ENCODE assay signal across 8 cellular contexts in the genomic region with DNA sequence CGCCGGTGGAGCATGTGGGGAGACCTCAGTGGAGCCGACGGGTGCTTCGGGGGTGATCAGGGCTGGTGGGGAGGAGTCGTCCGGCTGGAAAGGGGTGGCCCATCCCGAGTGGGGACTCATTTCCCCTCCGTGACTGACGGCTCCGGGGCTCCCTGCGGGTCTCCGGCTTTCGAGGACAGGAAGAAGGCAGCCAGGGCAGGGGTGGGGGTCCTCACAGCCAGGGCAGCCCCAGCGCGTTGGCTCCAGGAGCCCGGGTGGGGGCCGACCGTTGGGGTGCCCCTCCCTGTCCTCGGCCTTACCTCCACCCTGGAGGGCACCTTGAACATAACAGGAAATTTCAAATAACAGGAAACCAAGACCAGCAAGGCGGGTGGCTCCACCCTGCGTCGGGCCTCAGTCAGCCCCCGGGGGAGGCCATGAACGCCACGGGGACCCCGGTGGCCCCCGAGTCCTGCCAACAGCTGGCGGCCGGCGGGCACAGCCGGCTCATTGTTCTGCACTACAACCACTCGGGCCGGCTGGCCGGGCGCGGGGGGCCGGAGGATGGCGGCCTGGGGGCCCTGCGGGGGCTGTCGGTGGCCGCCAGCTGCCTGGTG. TPM values are rescaled to one million over a fixed set of nuclear protein-coding genes. Genes with fewer than 3 reads are reported as not detected.
DNase-seq lines count a peak whose midpoint lies in the region; ATAC-seq, FAIRE-seq and TF ChIP-seq lines count a peak whose summit lies in the region.

A gene with protein sequence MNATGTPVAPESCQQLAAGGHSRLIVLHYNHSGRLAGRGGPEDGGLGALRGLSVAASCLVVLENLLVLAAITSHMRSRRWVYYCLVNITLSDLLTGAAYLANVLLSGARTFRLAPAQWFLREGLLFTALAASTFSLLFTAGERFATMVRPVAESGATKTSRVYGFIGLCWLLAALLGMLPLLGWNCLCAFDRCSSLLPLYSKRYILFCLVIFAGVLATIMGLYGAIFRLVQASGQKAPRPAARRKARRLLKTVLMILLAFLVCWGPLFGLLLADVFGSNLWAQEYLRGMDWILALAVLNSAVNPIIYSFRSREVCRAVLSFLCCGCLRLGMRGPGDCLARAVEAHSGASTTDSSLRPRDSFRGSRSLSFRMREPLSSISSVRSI (plus strand): TSS at position 393 of the 596 bp plus-strand sequence. CDS start 24 bp downstream, at position 417.

- in situ Hi-C loops in HAP-1 (cut with MboI; ENCODE audit: low sequenced_read_pairs), result no loop called here

- DNase-seq in GM06990 (ENCODE audit: extremely low read depth, insufficient read length) (peak; percentile 81), HL-60 (ENCODE audit: low read depth in 1 of 2, low spot score in 1 of 2) (peak in 1 of 2 experiments; percentile 85), kidney (peak; percentile 83), thoracic aorta (ENCODE audit: low spot score) (no peak), GM03348 (ENCODE audit: low spot score) (no peak), HAP-1 (ENCODE audit: low spot score in 2 of 2) (no peak)
- DNase-seq in activated CD8-positive, alpha-beta memory T cell treated with anti-CD3 and anti-CD28 coated beads, Interleukin-2, amount 50 U/mL, for 48 hours, result peak; percentile 84

- peak within 1 kb of the TSS; percentile 99 for H3K27ac ChIP-seq in HL-60 (replicated peaks)
- peak within 1 kb of the TSS in 1 of 2 donors; percentile 37 for H3K27ac ChIP-seq in kidney (ENCODE audit: low read depth in 2 of 2, low read length in 2 of 2)
- H3K27ac ChIP-seq in thoracic aorta, result no peak within 1 kb of the TSS

- H3K9ac ChIP-seq in kidney (ENCODE audit: low read length in 2 of 2), result no peak within 1 kb of the TSS

- no peaks in the 10 kb centered on the region for H3K27me3 ChIP-seq in GM06990 (replicated peaks; ENCODE audit: control insufficient read depth, insufficient read depth, low read length)
- no peaks in the 10 kb centered on the region for H3K27me3 ChIP-seq in HL-60 (ENCODE audit: insufficient read depth, poor library complexity, severe bottlenecking)
- no peaks in the 10 kb centered on the region for H3K27me3 ChIP-seq in thoracic aorta (replicated peaks; ENCODE audit: insufficient read depth)
- H3K27me3 ChIP-seq in HAP-1 (ENCODE audit: low read depth), result no peaks in the 10 kb centered on the region

- no peak for FAIRE-seq in kidney (lab: Jason Lieb, UNC)

- H3K4me1 ChIP-seq in kidney (ENCODE audit: control insufficient read depth in 1 of 2, insufficient read depth in 1 of 2, low read depth in 1 of 2, low read length in 2 of 2) (no peaks in the 10 kb centered on the region), thoracic aorta (ENCODE audit: control insufficient read depth in 1 of 2, low read depth in 2 of 2) (no peaks in the 10 kb centered on the region), HAP-1 (no peaks in the 10 kb centered on the region)

- H3K9me3 ChIP-seq in kidney (ENCODE audit: control insufficient read depth in 1 of 2, low read length in 2 of 2), result no peaks in the 10 kb centered on the region
- H3K9me3 ChIP-seq in thoracic aorta, result no peaks in the 10 kb centered on the region
- H3K9me3 ChIP-seq in HAP-1, result no peaks in the 10 kb centered on the region

- TF ChIP-seq CTCF in GM06990 (IDR thresholded peaks at IDR 0.05; ENCODE audit: insufficient read depth, low read length, poor library complexity, severe bottlenecking) (peak; percentile 22), HL-60 (IDR thresholded peaks at IDR 0.05; ENCODE audit: insufficient read depth, low read length) (no peak), kidney (IDR thresholded peaks at IDR 0.05; ENCODE audit: borderline replicate concordance, extremely low read depth, insufficient read depth) (no peak), thoracic aorta (IDR thresholded peaks at IDR 0.05) (no peak)

- intact Hi-C loops in kidney (cut with DNase I), result no loop called here

- H3K36me3 ChIP-seq in GM06990 (ENCODE audit: control insufficient read depth, insufficient read depth, low read length), result no peaks in the 10 kb centered on the region
- no peaks in the 10 kb centered on the region for H3K36me3 ChIP-seq in kidney (ENCODE audit: control insufficient read depth in 1 of 2, insufficient read depth in 2 of 2, low read length in 2 of 2)
- H3K36me3 ChIP-seq in thoracic aorta, result no peaks in the 10 kb centered on the region
- H3K36me3 ChIP-seq in HAP-1 (replicated peaks), result no peaks in the 10 kb centered on the region

- H3K4me3 ChIP-seq in GM06990 (replicated peaks; ENCODE audit: low read depth, low read length) (peak within 1 kb of the TSS; percentile 87), HL-60 (replicated peaks; ENCODE audit: insufficient read depth, low read length) (peak within 1 kb of the TSS; percentile 78), kidney (ENCODE audit: low read length in 2 of 2) (no peak within 1 kb of the TSS), thoracic aorta (peak within 1 kb of the TSS; percentile 53), HAP-1 (no peak within 1 kb of the TSS)

- ATAC-seq in thoracic aorta (ENCODE audit: insufficient number of reproducible peaks, low FRiP score, low read depth), result no peak
- ATAC-seq in HG03460 (IDR thresholded peaks at IDR 0.05; ENCODE audit: unreplicated experiment), result no peak

RNA-seq across cellular contexts. Expression of the gene that starts here (rescaled TPM):
- 5.1 TPM for total RNA-seq in kidney
- polyA plus RNA-seq in kidney (ENCODE audit: insufficient read depth, low read depth, low replicate concordance), result 0.67 TPM
- total RNA-seq in thoracic aorta, result 1 to 10 TPM; 1.2 to 6.4 TPM

Comparison
In these comparisons a context has a peak if more than half of its experiments do, and no peak if none do; other contexts are left out.
1. DNase-seq: peak in GM06990 (single experiment), activated CD8-positive, alpha-beta memory T cell treated with anti-CD3 and anti-CD28 coated beads, Interleukin-2, amount 50 U/mL, for 48 hours (single experiment) and kidney (single experiment); none in thoracic aorta (single experiment), GM03348 (single experiment) and HAP-1 (0 of 2).
2. H3K4me3 ChIP-seq: peak in GM06990 (single experiment), HL-60 (single experiment) and thoracic aorta (single experiment); none in kidney (0 of 2) and HAP-1 (single experiment).